1 cellular context compared by ENCODE assay signal in the genomic region with DNA sequence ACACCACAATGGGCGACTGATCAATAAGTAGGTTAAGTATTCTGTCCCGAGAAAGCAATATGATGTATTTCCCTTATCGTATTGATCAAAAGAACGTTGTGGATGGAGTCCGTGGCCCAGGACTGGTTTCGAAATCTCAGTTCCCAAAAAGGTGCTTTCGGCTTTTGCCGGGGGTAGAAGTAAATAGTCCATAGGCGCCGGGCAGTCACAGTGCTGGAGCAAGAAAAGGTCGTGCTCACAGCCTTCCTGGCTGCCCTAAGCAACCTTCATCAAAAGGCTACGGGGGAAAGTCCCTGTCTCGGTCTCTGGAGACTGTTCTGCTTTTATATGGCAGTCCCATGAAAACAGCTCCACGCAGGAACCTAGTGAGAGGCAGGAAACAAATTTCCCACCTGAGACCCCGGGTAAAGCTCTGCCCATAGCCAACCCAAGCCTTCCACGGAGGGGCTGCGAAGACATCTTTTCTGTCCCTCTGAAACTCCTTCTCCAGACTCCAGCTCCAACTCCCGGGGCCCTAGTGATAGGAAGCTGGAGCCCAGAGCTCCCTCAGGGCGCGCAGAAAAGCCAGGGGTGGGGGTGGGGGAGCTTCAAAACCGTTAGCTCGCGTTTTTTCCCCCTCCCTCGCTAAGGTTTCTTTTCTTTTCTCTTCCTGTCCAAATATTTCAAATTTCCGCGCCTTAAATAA.
TF ChIP-seq lines count a peak whose summit lies in the region.

No MANE protein-coding gene starts in this region.

TF ChIP-seq in HepG2, 621 proteins besides CTCF, POLR2A, EP300 and RAD21 (continued from another document and continues in another):
- TF ChIP-seq ZNF326 (CRISPR knock-in tag; IDR thresholded peaks at IDR 0.05; ENCODE audit: borderline replicate concordance) (no peak), ZSCAN29 (CRISPR knock-in tag; conservative IDR thresholded peaks at IDR 0.05) (no peak), SRSF1 (optimal IDR thresholded peaks at IDR 0.05; ENCODE audit: low read depth, low read length) (peak; percentile 29), ZNF7 (CRISPR knock-in tag; IDR thresholded peaks at IDR 0.05) (no peak), ZNF615 (CRISPR knock-in tag; IDR thresholded peaks at IDR 0.05; ENCODE audit: borderline replicate concordance) (no peak), ZFP37 (CRISPR knock-in tag; IDR thresholded peaks at IDR 0.05; ENCODE audit: borderline replicate concordance) (no peak), NFIC (IDR thresholded peaks at IDR 0.05; ENCODE audit: low read length) (no peak), ZNF792 (CRISPR knock-in tag; IDR thresholded peaks at IDR 0.05) (0 out of 2 replicates have a peak, but pooled peaks have one; percentile 23), ESRRA (CRISPR knock-in tag; IDR thresholded peaks at IDR 0.05; ENCODE audit: low read depth) (no peak), ZNF230 (CRISPR knock-in tag; IDR thresholded peaks at IDR 0.05) (no peak), ZNF563 (CRISPR knock-in tag; IDR thresholded peaks at IDR 0.05) (no peak), ZSCAN21 (CRISPR knock-in tag; IDR thresholded peaks at IDR 0.05; ENCODE audit: borderline replicate concordance) (no peak), PITX1 (CRISPR knock-in tag; IDR thresholded peaks at IDR 0.05) (no peak), XRCC5 (optimal IDR thresholded peaks at IDR 0.05; ENCODE audit: low read length) (peak; percentile 1), ZNF749 (CRISPR knock-in tag; IDR thresholded peaks at IDR 0.05; ENCODE audit: borderline replicate concordance) (no peak), ZNF20 (CRISPR knock-in tag; IDR thresholded peaks at IDR 0.05) (no peak), KMT2A (CRISPR knock-in tag; IDR thresholded peaks at IDR 0.05) (0 out of 2 replicates have a peak, but pooled peaks have one; percentile 34), ZNF572 (CRISPR knock-in tag; IDR thresholded peaks at IDR 0.05) (no peak), ZFAT (CRISPR knock-in tag; conservative IDR thresholded peaks at IDR 0.05) (no peak), GATA4 (IDR thresholded peaks at IDR 0.05; ENCODE audit: borderline replicate concordance, low read depth) (no peak), ZNF549 (CRISPR knock-in tag; IDR thresholded peaks at IDR 0.05) (no peak), JUN (CRISPR knock-in tag; IDR thresholded peaks at IDR 0.05) (no peak), U2AF1 (optimal IDR thresholded peaks at IDR 0.05; ENCODE audit: low read depth, low read length) (no peak), MZF1 (CRISPR knock-in tag; IDR thresholded peaks at IDR 0.05; ENCODE audit: borderline replicate concordance) (no peak), ZNF678 (CRISPR knock-in tag; IDR thresholded peaks at IDR 0.05) (no peak), ZBTB1 (CRISPR knock-in tag; IDR thresholded peaks at IDR 0.05; ENCODE audit: borderline replicate concordance) (no peak), ZNF557 (CRISPR knock-in tag; IDR thresholded peaks at IDR 0.05) (no peak), ZNF614 (CRISPR knock-in tag; IDR thresholded peaks at IDR 0.05; ENCODE audit: borderline replicate concordance) (no peak), JDP2 (CRISPR knock-in tag; IDR thresholded peaks at IDR 0.05; ENCODE audit: borderline replicate concordance) (no peak), ZNF12 (CRISPR knock-in tag; IDR thresholded peaks at IDR 0.05) (no peak), CCAR2 (optimal IDR thresholded peaks at IDR 0.05; ENCODE audit: low read depth, low read length) (no peak), ZNF234 (CRISPR knock-in tag; conservative IDR thresholded peaks at IDR 0.05) (no peak), PTBP1 (IDR thresholded peaks at IDR 0.05; ENCODE audit: low read depth, low read length, poor library complexity, severe bottlenecking) (no peak), ZNF256 (CRISPR knock-in tag; conservative IDR thresholded peaks at IDR 0.05) (no peak), MBNL3 (CRISPR knock-in tag; conservative IDR thresholded peaks at IDR 0.05) (no peak), MIXL1 (CRISPR knock-in tag; IDR thresholded peaks at IDR 0.05) (no peak), MATR3 (CRISPR knock-in tag; IDR thresholded peaks at IDR 0.05) (no peak), ZNF598 (CRISPR knock-in tag; IDR thresholded peaks at IDR 0.05; ENCODE audit: borderline replicate concordance) (no peak)
- TF ChIP-seq, protein P1, sequence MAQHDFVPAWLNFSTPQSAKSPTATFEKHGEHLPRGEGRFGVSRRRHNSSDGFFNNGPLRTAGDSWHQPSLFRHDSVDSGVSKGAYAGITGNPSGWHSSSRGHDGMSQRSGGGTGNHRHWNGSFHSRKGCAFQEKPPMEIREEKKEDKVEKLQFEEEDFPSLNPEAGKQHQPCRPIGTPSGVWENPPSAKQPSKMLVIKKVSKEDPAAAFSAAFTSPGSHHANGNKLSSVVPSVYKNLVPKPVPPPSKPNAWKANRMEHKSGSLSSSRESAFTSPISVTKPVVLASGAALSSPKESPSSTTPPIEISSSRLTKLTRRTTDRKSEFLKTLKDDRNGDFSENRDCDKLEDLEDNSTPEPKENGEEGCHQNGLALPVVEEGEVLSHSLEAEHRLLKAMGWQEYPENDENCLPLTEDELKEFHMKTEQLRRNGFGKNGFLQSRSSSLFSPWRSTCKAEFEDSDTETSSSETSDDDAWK (CRISPR knock-in tag; IDR thresholded peaks at IDR 0.05): no peak
- TF ChIP-seq, protein P2, sequence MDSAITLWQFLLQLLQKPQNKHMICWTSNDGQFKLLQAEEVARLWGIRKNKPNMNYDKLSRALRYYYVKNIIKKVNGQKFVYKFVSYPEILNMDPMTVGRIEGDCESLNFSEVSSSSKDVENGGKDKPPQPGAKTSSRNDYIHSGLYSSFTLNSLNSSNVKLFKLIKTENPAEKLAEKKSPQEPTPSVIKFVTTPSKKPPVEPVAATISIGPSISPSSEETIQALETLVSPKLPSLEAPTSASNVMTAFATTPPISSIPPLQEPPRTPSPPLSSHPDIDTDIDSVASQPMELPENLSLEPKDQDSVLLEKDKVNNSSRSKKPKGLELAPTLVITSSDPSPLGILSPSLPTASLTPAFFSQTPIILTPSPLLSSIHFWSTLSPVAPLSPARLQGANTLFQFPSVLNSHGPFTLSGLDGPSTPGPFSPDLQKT (CRISPR knock-in tag; IDR thresholded peaks at IDR 0.05; ENCODE audit: borderline replicate concordance): no peak
- TF ChIP-seq, protein P3, sequence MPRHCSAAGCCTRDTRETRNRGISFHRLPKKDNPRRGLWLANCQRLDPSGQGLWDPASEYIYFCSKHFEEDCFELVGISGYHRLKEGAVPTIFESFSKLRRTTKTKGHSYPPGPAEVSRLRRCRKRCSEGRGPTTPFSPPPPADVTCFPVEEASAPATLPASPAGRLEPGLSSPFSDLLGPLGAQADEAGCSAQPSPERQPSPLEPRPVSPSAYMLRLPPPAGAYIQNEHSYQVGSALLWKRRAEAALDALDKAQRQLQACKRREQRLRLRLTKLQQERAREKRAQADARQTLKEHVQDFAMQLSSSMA (CRISPR knock-in tag; IDR thresholded peaks at IDR 0.05): no peak
- TF ChIP-seq, protein P4, sequence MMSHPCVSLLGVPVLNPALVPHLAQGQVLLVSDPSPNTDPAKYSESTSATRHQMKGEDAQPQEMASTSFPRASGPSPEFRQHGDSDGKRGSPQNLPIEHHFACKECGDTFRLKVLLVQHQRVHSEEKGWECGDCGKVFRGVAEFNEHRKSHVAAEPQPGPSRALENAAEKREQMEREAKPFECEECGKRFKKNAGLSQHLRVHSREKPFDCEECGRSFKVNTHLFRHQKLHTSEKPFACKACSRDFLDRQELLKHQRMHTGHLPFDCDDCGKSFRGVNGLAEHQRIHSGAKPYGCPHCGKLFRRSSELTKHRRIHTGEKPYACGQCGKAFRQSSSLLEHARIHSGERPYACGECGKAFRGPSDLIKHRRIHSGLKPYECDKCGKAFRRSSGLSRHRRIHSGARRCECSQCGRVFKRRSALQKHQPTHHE (CRISPR knock-in tag; IDR thresholded peaks at IDR 0.05; ENCODE audit: borderline replicate concordance): no peak
- TF ChIP-seq, protein P5, sequence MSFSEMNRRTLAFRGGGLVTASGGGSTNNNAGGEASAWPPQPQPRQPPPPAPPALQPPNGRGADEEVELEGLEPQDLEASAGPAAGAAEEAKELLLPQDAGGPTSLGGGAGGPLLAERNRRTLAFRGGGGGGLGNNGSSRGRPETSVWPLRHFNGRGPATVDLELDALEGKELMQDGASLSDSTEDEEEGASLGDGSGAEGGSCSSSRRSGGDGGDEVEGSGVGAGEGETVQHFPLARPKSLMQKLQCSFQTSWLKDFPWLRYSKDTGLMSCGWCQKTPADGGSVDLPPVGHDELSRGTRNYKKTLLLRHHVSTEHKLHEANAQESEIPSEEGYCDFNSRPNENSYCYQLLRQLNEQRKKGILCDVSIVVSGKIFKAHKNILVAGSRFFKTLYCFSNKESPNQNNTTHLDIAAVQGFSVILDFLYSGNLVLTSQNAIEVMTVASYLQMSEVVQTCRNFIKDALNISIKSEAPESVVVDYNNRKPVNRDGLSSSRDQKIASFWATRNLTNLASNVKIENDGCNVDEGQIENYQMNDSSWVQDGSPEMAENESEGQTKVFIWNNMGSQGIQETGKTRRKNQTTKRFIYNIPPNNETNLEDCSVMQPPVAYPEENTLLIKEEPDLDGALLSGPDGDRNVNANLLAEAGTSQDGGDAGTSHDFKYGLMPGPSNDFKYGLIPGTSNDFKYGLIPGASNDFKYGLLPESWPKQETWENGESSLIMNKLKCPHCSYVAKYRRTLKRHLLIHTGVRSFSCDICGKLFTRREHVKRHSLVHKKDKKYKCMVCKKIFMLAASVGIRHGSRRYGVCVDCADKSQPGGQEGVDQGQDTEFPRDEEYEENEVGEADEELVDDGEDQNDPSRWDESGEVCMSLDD (CRISPR knock-in tag; IDR thresholded peaks at IDR 0.05; ENCODE audit: borderline replicate concordance): no peak
- TF ChIP-seq, protein P6, sequence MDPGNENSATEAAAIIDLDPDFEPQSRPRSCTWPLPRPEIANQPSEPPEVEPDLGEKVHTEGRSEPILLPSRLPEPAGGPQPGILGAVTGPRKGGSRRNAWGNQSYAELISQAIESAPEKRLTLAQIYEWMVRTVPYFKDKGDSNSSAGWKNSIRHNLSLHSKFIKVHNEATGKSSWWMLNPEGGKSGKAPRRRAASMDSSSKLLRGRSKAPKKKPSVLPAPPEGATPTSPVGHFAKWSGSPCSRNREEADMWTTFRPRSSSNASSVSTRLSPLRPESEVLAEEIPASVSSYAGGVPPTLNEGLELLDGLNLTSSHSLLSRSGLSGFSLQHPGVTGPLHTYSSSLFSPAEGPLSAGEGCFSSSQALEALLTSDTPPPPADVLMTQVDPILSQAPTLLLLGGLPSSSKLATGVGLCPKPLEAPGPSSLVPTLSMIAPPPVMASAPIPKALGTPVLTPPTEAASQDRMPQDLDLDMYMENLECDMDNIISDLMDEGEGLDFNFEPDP (CRISPR knock-in tag; conservative IDR thresholded peaks at IDR 0.05): 0 out of 2 replicates have a peak, but pooled peaks have one; percentile 64
- TF ChIP-seq, protein P7, sequence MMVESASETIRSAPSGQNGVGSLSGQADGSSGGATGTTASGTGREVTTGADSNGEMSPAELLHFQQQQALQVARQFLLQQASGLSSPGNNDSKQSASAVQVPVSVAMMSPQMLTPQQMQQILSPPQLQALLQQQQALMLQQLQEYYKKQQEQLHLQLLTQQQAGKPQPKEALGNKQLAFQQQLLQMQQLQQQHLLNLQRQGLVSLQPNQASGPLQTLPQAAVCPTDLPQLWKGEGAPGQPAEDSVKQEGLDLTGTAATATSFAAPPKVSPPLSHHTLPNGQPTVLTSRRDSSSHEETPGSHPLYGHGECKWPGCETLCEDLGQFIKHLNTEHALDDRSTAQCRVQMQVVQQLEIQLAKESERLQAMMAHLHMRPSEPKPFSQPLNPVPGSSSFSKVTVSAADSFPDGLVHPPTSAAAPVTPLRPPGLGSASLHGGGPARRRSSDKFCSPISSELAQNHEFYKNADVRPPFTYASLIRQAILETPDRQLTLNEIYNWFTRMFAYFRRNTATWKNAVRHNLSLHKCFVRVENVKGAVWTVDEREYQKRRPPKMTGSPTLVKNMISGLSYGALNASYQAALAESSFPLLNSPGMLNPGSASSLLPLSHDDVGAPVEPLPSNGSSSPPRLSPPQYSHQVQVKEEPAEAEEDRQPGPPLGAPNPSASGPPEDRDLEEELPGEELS (CRISPR knock-in tag; IDR thresholded peaks at IDR 0.05): 0 out of 2 replicates have a peak, but pooled peaks have one; percentile 29
- TF ChIP-seq, protein P8, sequence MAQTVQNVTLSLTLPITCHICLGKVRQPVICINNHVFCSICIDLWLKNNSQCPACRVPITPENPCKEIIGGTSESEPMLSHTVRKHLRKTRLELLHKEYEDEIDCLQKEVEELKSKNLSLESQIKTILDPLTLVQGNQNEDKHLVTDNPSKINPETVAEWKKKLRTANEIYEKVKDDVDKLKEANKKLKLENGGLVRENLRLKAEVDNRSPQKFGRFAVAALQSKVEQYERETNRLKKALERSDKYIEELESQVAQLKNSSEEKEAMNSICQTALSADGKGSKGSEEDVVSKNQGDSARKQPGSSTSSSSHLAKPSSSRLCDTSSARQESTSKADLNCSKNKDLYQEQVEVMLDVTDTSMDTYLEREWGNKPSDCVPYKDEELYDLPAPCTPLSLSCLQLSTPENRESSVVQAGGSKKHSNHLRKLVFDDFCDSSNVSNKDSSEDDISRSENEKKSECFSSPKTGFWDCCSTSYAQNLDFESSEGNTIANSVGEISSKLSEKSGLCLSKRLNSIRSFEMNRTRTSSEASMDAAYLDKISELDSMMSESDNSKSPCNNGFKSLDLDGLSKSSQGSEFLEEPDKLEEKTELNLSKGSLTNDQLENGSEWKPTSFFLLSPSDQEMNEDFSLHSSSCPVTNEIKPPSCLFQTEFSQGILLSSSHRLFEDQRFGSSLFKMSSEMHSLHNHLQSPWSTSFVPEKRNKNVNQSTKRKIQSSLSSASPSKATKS (CRISPR knock-in tag; IDR thresholded peaks at IDR 0.05): no peak
- TF ChIP-seq, protein P9, sequence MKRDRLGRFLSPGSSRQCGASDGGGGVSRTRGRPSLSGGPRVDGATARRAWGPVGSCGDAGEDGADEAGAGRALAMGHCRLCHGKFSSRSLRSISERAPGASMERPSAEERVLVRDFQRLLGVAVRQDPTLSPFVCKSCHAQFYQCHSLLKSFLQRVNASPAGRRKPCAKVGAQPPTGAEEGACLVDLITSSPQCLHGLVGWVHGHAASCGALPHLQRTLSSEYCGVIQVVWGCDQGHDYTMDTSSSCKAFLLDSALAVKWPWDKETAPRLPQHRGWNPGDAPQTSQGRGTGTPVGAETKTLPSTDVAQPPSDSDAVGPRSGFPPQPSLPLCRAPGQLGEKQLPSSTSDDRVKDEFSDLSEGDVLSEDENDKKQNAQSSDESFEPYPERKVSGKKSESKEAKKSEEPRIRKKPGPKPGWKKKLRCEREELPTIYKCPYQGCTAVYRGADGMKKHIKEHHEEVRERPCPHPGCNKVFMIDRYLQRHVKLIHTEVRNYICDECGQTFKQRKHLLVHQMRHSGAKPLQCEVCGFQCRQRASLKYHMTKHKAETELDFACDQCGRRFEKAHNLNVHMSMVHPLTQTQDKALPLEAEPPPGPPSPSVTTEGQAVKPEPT (CRISPR knock-in tag; IDR thresholded peaks at IDR 0.05; ENCODE audit: low read depth): peak; percentile 95; the same call in 1 of the 2 replicates
- TF ChIP-seq, protein P10, sequence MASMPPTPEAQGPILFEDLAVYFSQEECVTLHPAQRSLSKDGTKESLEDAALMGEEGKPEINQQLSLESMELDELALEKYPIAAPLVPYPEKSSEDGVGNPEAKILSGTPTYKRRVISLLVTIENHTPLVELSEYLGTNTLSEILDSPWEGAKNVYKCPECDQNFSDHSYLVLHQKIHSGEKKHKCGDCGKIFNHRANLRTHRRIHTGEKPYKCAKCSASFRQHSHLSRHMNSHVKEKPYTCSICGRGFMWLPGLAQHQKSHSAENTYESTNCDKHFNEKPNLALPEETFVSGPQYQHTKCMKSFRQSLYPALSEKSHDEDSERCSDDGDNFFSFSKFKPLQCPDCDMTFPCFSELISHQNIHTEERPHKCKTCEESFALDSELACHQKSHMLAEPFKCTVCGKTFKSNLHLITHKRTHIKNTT (CRISPR knock-in tag; IDR thresholded peaks at IDR 0.05): no peak
